ENCODE assay signal across 24 cellular contexts in genomic region chr15:80444680-80445251, GRCh38. TPM values are rescaled to one million over a fixed set of nuclear protein-coding genes. Genes with fewer than 3 reads are reported as not detected.
DNase-seq lines count a peak whose midpoint lies in the region; ATAC-seq, FAIRE-seq and TF ChIP-seq lines count a peak whose summit lies in the region.
"Had no signal": no experiment of that assay in that cellular context is flagged by ENCODE, and none has a peak within 500 bp of the region (broad histone marks: within the 10 kb centered on the region; RNA-seq: fewer than 3 reads in every experiment).

No MANE protein-coding gene starts in this region.

- no peak overlapping the region for H3K4me2 ChIP-seq in astrocyte (ENCODE audit: low read length)

- peaks cover 14% of the 10 kb centered on the region for H4K20me1 ChIP-seq in astrocyte (ENCODE audit: insufficient read depth, low read length)

- H3K4me1 Mint-ChIP-seq in astrocyte (ENCODE audit: low read depth, unreplicated experiment), result peaks cover 5% of the 10 kb centered on the region
- H3K4me1 Mint-ChIP-seq: CD4-positive, alpha-beta memory T cell had no signal

- H3K9me3 Mint-ChIP-seq in astrocyte (ENCODE audit: unreplicated experiment), result no peaks in the 10 kb centered on the region
- H3K9me3 Mint-ChIP-seq: CD4-positive, alpha-beta memory T cell; HFFc6 had no signal

- DNase-seq in Right ventricle myocardium inferior (ENCODE audit: missing footprints) (no peak), heart right ventricle (no peak), astrocyte (ENCODE audit: low read depth) (no peak), urothelium cell line (ENCODE audit: low spot score) (no peak), hippocampal formation (lab: John Stamatoyannopoulos, UW) (no peak), H54 (ENCODE audit: insufficient read length, low spot score) (no peak), NCI-H226 (no peak)
- DNase-seq: CD4-positive, alpha-beta memory T cell; DND-41; GOT3; HFFc6; KG1; NCI-H1092; NCI-H1436 treated with DMSO at 0.1 percent for 48 hours; NCI-H1930; NCI-H2227 treated with DMSO at 0.1 percent for 48 hours; NCI-H774; NK-92 treated with Interleukin-12 subunit alpha and Interleukin-12 subunit beta, amount 100 ng/mL, for 24 hours; SIG-M5 had no signal

- no peak overlapping the region for H3K9ac ChIP-seq in astrocyte (ENCODE audit: low read length)
- H3K9ac ChIP-seq: BLaER1 treated with 17β-estradiol and CSF1 and Interleukin-3, amounts not matched to agents 10 nM and 100 nM had no signal

- H3K4me3 ChIP-seq in heart right ventricle (no peak overlapping the region), astrocyte (ENCODE audit: insufficient read depth, low read depth, low read length) (no peak overlapping the region)
- H3K4me3 ChIP-seq: BLaER1 treated with 17β-estradiol and CSF1 and Interleukin-3, amounts not matched to agents 10 nM and 100 nM had no signal

- H3K9me3 ChIP-seq in heart right ventricle (no peaks in the 10 kb centered on the region), astrocyte (ENCODE audit: insufficient read depth, low read depth, low read length) (no peaks in the 10 kb centered on the region)
- H3K9me3 ChIP-seq: BLaER1 treated with 17β-estradiol and CSF1 and Interleukin-3, amounts not matched to agents 10 nM and 100 nM had no signal

- TF ChIP-seq CTCF in heart right ventricle (IDR thresholded peaks at IDR 0.05) (no peak), astrocyte (IDR thresholded peaks at IDR 0.05; ENCODE audit: insufficient read depth, low read depth, low read length) (no peak)

- no peak overlapping the region for H3K4me3 Mint-ChIP-seq in astrocyte (ENCODE audit: unreplicated experiment)
- H3K4me3 Mint-ChIP-seq: CD4-positive, alpha-beta memory T cell; HFFc6 had no signal

- ATAC-seq in Right ventricle myocardium inferior (peak; percentile 13), heart right ventricle (no peak), esophagus mucosa (peak; percentile 18)
- ATAC-seq: SK-N-SH treated with all-trans-retinoic acid at 6 μM for 48 hours had no signal

- H2AFZ ChIP-seq in astrocyte (ENCODE audit: low read depth, low read length), result no peak overlapping the region

- intact Hi-C loops in Right ventricle myocardium inferior (cut with DNase I) (no loop called here), heart right ventricle (cut with DNase I) (no loop called here)

- FAIRE-seq in astrocyte (lab: Jason Lieb, UNC) (peak; percentile 26), urothelium cell line (lab: Jason Lieb, UNC) (peak; percentile 99), H54 (lab: Jason Lieb, UNC) (no peak)

- 92 to 98% methylated on average over 4 of the region's 4 CpGs for WGBS in heart right ventricle, 2 donors

- no peak for TF ChIP-seq POLR2A in H54 (IDR thresholded peaks at IDR 0.05; ENCODE audit: low read depth, low read length)

- no peaks in the 10 kb centered on the region for H3K27me3 Mint-ChIP-seq in astrocyte (ENCODE audit: low read depth, unreplicated experiment)

- H3K36me3 ChIP-seq in heart right ventricle (no peaks in the 10 kb centered on the region), astrocyte (ENCODE audit: insufficient read depth, low read length) (no peaks in the 10 kb centered on the region)
- H3K36me3 ChIP-seq: BLaER1 treated with 17β-estradiol and CSF1 and Interleukin-3, amounts not matched to agents 10 nM and 100 nM had no signal

- H3K27me3 ChIP-seq in heart right ventricle (peaks cover 0 to 26% (median 8%) of the 10 kb centered on the region in 7 donors), astrocyte (ENCODE audit: insufficient read depth, low read length) (no peaks in the 10 kb centered on the region)
- H3K27me3 ChIP-seq: BLaER1 treated with 17β-estradiol and CSF1 and Interleukin-3, amounts not matched to agents 10 nM and 100 nM had no signal

- H3K4me1 ChIP-seq in heart right ventricle (no peaks in the 10 kb centered on the region), astrocyte (ENCODE audit: insufficient read depth, low read length) (no peaks in the 10 kb centered on the region)

- H3K36me3 Mint-ChIP-seq in astrocyte (ENCODE audit: low read depth, unreplicated experiment), result no peaks in the 10 kb centered on the region
- H3K36me3 Mint-ChIP-seq: CD4-positive, alpha-beta memory T cell had no signal

- H3K27ac Mint-ChIP-seq in astrocyte (ENCODE audit: unreplicated experiment), result no peak overlapping the region
- H3K27ac Mint-ChIP-seq: CD4-positive, alpha-beta memory T cell; HFFc6 had no signal

- no peak overlapping the region for H3K27ac ChIP-seq in heart right ventricle
- no peak overlapping the region for H3K27ac ChIP-seq in astrocyte (ENCODE audit: low read depth, low read length)
- H3K27ac ChIP-seq: 22Rv1; BLaER1 treated with 17β-estradiol and CSF1 and Interleukin-3, amounts not matched to agents 10 nM and 100 nM; RWPE1 had no signal

- peaks cover 6% of the 10 kb centered on the region for H3K79me2 ChIP-seq in astrocyte (ENCODE audit: insufficient read depth, low read length)

RNA-seq across cellular contexts. Expression of gene ARNT2, which starts 40.6 kb away (rescaled TPM):
- total RNA-seq in Right ventricle myocardium inferior (4.9 TPM), heart right ventricle (1 to 10 TPM; 1.7 to 6.7 (median 4.5) TPM), astrocyte (2.7 and 3.5 TPM in 2 replicates), esophagus mucosa (0.64 TPM)
- under 1 TPM; 0.71 to 0.80 TPM for polyA plus RNA-seq in heart right ventricle
- total RNA-seq: CD4-positive, alpha-beta memory T cell had no signal
- polyA plus RNA-seq: CD4-positive, alpha-beta memory T cell had no signal

Comparison
In these comparisons a context has a peak if more than half of its experiments do, and no peak if none do; other contexts are left out.
1. ATAC-seq: peak in Right ventricle myocardium inferior (single experiment) and esophagus mucosa (single experiment); none in heart right ventricle (0 of 8).